In the genomic region with DNA sequence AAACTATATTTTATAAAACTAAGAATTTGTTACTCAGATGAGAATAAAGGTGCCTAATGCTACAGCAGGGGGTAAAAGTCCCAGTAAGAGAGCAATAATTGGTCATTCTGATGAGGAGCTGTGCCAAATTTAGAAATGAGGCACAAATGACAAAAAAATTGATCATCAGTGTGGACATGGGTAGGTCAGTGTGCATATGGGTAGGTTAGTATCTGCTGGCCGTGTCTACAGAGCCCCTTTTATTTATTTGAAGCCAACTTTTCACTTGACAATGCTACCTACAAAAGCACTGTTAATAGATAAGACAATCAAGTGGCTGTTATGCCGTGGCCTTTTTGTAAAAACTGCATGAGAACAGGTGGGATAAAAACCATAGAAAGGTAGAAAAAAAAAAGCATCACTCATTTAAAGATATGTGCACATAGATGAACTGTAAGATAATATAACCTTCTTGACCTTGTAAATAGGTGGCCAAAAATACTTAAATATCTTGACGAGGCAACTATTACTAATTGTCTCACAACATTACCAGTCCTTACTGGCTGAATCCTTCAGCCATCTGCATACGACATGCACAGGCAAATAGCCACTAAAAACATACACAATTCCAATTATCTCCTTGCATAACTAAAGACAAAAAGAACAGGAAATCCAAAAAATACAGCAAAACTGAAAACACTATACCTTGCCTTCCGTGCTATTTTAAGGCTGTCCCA, we compare ENCODE assay signal across 1 cellular context.
TF ChIP-seq lines count a peak whose summit lies in the region.

No MANE protein-coding gene starts in this region.

TF ChIP-seq in GM23338, 12 proteins besides CTCF, POLR2A, EP300 and RAD21 (continued from another document):
- TF ChIP-seq, protein P1, sequence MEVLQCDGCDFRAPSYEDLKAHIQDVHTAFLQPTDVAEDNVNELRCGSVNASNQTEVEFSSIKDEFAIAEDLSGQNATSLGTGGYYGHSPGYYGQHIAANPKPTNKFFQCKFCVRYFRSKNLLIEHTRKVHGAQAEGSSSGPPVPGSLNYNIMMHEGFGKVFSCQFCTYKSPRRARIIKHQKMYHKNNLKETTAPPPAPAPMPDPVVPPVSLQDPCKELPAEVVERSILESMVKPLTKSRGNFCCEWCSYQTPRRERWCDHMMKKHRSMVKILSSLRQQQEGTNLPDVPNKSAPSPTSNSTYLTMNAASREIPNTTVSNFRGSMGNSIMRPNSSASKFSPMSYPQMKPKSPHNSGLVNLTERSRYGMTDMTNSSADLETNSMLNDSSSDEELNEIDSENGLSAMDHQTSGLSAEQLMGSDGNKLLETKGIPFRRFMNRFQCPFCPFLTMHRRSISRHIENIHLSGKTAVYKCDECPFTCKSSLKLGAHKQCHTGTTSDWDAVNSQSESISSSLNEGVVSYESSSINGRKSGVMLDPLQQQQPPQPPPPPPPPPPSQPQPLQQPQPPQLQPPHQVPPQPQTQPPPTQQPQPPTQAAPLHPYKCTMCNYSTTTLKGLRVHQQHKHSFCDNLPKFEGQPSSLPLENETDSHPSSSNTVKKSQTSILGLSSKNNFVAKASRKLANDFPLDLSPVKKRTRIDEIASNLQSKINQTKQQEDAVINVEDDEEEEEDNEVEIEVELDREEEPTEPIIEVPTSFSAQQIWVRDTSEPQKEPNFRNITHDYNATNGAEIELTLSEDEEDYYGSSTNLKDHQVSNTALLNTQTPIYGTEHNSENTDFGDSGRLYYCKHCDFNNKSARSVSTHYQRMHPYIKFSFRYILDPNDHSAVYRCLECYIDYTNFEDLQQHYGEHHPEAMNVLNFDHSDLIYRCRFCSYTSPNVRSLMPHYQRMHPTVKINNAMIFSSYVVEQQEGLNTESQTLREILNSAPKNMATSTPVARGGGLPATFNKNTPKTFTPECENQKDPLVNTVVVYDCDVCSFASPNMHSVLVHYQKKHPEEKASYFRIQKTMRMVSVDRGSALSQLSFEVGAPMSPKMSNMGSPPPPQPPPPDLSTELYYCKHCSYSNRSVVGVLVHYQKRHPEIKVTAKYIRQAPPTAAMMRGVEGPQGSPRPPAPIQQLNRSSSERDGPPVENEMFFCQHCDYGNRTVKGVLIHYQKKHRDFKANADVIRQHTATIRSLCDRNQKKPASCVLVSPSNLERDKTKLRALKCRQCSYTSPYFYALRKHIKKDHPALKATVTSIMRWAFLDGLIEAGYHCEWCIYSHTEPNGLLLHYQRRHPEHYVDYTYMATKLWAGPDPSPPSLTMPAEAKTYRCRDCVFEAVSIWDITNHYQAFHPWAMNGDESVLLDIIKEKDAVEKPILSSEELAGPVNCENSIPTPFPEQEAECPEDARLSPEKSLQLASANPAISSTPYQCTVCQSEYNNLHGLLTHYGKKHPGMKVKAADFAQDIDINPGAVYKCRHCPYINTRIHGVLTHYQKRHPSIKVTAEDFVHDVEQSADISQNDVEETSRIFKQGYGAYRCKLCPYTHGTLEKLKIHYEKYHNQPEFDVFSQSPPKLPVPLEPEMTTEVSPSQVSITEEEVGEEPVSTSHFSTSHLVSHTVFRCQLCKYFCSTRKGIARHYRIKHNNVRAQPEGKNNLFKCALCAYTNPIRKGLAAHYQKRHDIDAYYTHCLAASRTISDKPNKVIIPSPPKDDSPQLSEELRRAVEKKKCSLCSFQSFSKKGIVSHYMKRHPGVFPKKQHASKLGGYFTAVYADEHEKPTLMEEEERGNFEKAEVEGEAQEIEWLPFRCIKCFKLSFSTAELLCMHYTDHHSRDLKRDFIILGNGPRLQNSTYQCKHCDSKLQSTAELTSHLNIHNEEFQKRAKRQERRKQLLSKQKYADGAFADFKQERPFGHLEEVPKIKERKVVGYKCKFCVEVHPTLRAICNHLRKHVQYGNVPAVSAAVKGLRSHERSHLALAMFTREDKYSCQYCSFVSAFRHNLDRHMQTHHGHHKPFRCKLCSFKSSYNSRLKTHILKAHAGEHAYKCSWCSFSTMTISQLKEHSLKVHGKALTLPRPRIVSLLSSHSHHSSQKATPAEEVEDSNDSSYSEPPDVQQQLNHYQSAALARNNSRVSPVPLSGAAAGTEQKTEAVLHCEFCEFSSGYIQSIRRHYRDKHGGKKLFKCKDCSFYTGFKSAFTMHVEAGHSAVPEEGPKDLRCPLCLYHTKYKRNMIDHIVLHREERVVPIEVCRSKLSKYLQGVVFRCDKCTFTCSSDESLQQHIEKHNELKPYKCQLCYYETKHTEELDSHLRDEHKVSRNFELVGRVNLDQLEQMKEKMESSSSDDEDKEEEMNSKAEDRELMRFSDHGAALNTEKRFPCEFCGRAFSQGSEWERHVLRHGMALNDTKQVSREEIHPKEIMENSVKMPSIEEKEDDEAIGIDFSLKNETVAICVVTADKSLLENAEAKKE (CRISPR knock-in tag; IDR thresholded peaks at IDR 0.05), result no peak
- TF ChIP-seq EZH2phosphoT487 (IDR thresholded peaks at IDR 0.05; ENCODE audit: unreplicated experiment) (no peak), JUNB (IDR thresholded peaks at IDR 0.05; ENCODE audit: unreplicated experiment) (no peak), NANOG (IDR thresholded peaks at IDR 0.05; ENCODE audit: borderline replicate concordance) (no peak), ZNF331 (CRISPR knock-in tag; IDR thresholded peaks at IDR 0.05; ENCODE audit: low read depth) (no peak)
TF ChIP-seq in GM23338: peak in this region for 0.
